Comparison of ENCODE assay signal across 3 cellular contexts in genomic region chr20:25408890-25409289, GRCh38.
TF ChIP-seq lines count a peak whose summit lies in the region.

No MANE protein-coding gene starts in this region.

TF ChIP-seq in SK-N-SH, 30 proteins besides CTCF, POLR2A, EP300 and RAD21 (continued from another document):
- TF ChIP-seq NRF1 (IDR thresholded peaks at IDR 0.05; ENCODE audit: low read depth, low read length): no peak
- no peak for TF ChIP-seq TAF1 (IDR thresholded peaks at IDR 0.05; ENCODE audit: borderline replicate concordance, low read depth, low read length)
- TF ChIP-seq RFX5 (IDR thresholded peaks at IDR 0.05; ENCODE audit: low read length): no peak
- TF ChIP-seq, protein P1, sequence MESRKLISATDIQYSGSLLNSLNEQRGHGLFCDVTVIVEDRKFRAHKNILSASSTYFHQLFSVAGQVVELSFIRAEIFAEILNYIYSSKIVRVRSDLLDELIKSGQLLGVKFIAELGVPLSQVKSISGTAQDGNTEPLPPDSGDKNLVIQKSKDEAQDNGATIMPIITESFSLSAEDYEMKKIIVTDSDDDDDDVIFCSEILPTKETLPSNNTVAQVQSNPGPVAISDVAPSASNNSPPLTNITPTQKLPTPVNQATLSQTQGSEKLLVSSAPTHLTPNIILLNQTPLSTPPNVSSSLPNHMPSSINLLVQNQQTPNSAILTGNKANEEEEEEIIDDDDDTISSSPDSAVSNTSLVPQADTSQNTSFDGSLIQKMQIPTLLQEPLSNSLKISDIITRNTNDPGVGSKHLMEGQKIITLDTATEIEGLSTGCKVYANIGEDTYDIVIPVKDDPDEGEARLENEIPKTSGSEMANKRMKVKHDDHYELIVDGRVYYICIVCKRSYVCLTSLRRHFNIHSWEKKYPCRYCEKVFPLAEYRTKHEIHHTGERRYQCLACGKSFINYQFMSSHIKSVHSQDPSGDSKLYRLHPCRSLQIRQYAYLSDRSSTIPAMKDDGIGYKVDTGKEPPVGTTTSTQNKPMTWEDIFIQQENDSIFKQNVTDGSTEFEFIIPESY (IDR thresholded peaks at IDR 0.05; ENCODE audit: borderline replicate concordance, low read depth): no peak
- no peak for TF ChIP-seq JUND (IDR thresholded peaks at IDR 0.05)
- no peak for TF ChIP-seq ELF1 (IDR thresholded peaks at IDR 0.05)
- TF ChIP-seq MEF2A (IDR thresholded peaks at IDR 0.05; ENCODE audit: borderline replicate concordance, low read depth): no peak
- no peak for TF ChIP-seq CHD2 (IDR thresholded peaks at IDR 0.05; ENCODE audit: low read length, partially characterized antibody)
TF ChIP-seq in SK-N-SH: peak in this region for 0.

TF ChIP-seq in SK-N-SH treated with all-trans-retinoic acid at 6 μM for 48 hours, 23 proteins besides CTCF, POLR2A, EP300 and RAD21 (continued from another document):
- TF ChIP-seq ZNF8 (CRISPR knock-in tag; IDR thresholded peaks at IDR 0.05) (no peak), TSHZ2 (CRISPR knock-in tag; IDR thresholded peaks at IDR 0.05) (no peak), SNAI2 (CRISPR knock-in tag; IDR thresholded peaks at IDR 0.05) (no peak), ZFP30 (CRISPR knock-in tag; IDR thresholded peaks at IDR 0.05) (no peak), RARB (CRISPR knock-in tag; IDR thresholded peaks at IDR 0.05) (no peak), ISL1 (CRISPR knock-in tag; IDR thresholded peaks at IDR 0.05) (no peak)
TF ChIP-seq in SK-N-SH treated with all-trans-retinoic acid at 6 μM for 48 hours: peak in this region for 0.

TF ChIP-seq in neural cell, 6 proteins besides CTCF, POLR2A, EP300 and RAD21 (continued from another document):
- TF ChIP-seq, protein P2, sequence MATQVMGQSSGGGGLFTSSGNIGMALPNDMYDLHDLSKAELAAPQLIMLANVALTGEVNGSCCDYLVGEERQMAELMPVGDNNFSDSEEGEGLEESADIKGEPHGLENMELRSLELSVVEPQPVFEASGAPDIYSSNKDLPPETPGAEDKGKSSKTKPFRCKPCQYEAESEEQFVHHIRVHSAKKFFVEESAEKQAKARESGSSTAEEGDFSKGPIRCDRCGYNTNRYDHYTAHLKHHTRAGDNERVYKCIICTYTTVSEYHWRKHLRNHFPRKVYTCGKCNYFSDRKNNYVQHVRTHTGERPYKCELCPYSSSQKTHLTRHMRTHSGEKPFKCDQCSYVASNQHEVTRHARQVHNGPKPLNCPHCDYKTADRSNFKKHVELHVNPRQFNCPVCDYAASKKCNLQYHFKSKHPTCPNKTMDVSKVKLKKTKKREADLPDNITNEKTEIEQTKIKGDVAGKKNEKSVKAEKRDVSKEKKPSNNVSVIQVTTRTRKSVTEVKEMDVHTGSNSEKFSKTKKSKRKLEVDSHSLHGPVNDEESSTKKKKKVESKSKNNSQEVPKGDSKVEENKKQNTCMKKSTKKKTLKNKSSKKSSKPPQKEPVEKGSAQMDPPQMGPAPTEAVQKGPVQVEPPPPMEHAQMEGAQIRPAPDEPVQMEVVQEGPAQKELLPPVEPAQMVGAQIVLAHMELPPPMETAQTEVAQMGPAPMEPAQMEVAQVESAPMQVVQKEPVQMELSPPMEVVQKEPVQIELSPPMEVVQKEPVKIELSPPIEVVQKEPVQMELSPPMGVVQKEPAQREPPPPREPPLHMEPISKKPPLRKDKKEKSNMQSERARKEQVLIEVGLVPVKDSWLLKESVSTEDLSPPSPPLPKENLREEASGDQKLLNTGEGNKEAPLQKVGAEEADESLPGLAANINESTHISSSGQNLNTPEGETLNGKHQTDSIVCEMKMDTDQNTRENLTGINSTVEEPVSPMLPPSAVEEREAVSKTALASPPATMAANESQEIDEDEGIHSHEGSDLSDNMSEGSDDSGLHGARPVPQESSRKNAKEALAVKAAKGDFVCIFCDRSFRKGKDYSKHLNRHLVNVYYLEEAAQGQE (IDR thresholded peaks at IDR 0.05; ENCODE audit: borderline replicate concordance): no peak
- TF ChIP-seq SMC3 (conservative IDR thresholded peaks at IDR 0.05; ENCODE audit: poor library complexity): no peak
